Comparison of ENCODE assay signal across 1 cellular context in genomic region chr9:98108540-98109031, GRCh38.
A peak's percentile ranks its signal among the peaks of the same experiment; 100 is the strongest.
TF ChIP-seq lines count a peak whose summit lies in the region.

No MANE protein-coding gene starts in this region.

TF ChIP-seq in GM12878, 131 proteins besides CTCF, POLR2A, EP300 and RAD21 (continued from another document):
- TF ChIP-seq, protein P1, sequence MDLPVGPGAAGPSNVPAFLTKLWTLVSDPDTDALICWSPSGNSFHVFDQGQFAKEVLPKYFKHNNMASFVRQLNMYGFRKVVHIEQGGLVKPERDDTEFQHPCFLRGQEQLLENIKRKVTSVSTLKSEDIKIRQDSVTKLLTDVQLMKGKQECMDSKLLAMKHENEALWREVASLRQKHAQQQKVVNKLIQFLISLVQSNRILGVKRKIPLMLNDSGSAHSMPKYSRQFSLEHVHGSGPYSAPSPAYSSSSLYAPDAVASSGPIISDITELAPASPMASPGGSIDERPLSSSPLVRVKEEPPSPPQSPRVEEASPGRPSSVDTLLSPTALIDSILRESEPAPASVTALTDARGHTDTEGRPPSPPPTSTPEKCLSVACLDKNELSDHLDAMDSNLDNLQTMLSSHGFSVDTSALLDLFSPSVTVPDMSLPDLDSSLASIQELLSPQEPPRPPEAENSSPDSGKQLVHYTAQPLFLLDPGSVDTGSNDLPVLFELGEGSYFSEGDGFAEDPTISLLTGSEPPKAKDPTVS (IDR thresholded peaks at IDR 0.05; ENCODE audit: low read depth, low read length), result peak; percentile 40; the same call in 1 of the 2 replicates
- TF ChIP-seq LARP7 (IDR thresholded peaks at IDR 0.05), result 0 out of 2 replicates have a peak, but pooled peaks have one; percentile 33
- TF ChIP-seq, protein P2, sequence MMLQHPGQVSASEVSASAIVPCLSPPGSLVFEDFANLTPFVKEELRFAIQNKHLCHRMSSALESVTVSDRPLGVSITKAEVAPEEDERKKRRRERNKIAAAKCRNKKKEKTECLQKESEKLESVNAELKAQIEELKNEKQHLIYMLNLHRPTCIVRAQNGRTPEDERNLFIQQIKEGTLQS (IDR thresholded peaks at IDR 0.05; ENCODE audit: borderline replicate concordance, extremely low read depth, low read depth, low read length), result no peak
- TF ChIP-seq TCF3 (IDR thresholded peaks at IDR 0.05; ENCODE audit: borderline replicate concordance, insufficient read depth, low read depth, low read length), result 0 out of 2 replicates have a peak, but pooled peaks have one; percentile 16
- peak; percentile 67 for TF ChIP-seq ATF7 (IDR thresholded peaks at IDR 0.05; ENCODE audit: low read depth)
- TF ChIP-seq GATAD2B (conservative IDR thresholded peaks at IDR 0.05; ENCODE audit: low read depth), result 0 out of 2 replicates have a peak, but pooled peaks have one; percentile 38
- peak in 1 of 2 experiments; percentile 45; a peak in 1 of 4 replicates for TF ChIP-seq BHLHE40 (IDR thresholded peaks at IDR 0.05; ENCODE audit: borderline replicate concordance in 1 of 2, low read depth in 2 of 2, low read length in 1 of 2)
- peak; percentile 77 for TF ChIP-seq PKNOX1 (IDR thresholded peaks at IDR 0.05)
- no peak for TF ChIP-seq NKRF (conservative IDR thresholded peaks at IDR 0.05)
- TF ChIP-seq STAT1 (conservative IDR thresholded peaks at IDR 0.05), result no peak
- TF ChIP-seq ZNF274 (IDR thresholded peaks at IDR 0.05; ENCODE audit: insufficient read depth, insufficient read length), result no peak
- no peak for TF ChIP-seq NFYA (IDR thresholded peaks at IDR 0.05; ENCODE audit: borderline replicate concordance, low read depth, low read length)
- TF ChIP-seq, protein P3, sequence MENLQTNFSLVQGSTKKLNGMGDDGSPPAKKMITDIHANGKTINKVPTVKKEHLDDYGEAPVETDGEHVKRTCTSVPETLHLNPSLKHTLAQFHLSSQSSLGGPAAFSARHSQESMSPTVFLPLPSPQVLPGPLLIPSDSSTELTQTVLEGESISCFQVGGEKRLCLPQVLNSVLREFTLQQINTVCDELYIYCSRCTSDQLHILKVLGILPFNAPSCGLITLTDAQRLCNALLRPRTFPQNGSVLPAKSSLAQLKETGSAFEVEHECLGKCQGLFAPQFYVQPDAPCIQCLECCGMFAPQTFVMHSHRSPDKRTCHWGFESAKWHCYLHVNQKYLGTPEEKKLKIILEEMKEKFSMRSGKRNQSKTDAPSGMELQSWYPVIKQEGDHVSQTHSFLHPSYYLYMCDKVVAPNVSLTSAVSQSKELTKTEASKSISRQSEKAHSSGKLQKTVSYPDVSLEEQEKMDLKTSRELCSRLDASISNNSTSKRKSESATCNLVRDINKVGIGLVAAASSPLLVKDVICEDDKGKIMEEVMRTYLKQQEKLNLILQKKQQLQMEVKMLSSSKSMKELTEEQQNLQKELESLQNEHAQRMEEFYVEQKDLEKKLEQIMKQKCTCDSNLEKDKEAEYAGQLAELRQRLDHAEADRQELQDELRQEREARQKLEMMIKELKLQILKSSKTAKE (IDR thresholded peaks at IDR 0.05; ENCODE audit: low read depth, poor library complexity, severe bottlenecking), result peak; percentile 58
- 0 out of 2 replicates have a peak, but pooled peaks have one; percentile 15 for TF ChIP-seq RAD51 (IDR thresholded peaks at IDR 0.05)
- TF ChIP-seq BACH1 (IDR thresholded peaks at IDR 0.05; ENCODE audit: borderline replicate concordance), result 0 out of 2 replicates have a peak, but pooled peaks have one; percentile 11
- TF ChIP-seq SP1 (IDR thresholded peaks at IDR 0.05; ENCODE audit: low read depth, low read length), result peak; percentile 31
- peak; percentile 64 to 68 for TF ChIP-seq IKZF2 (IDR thresholded peaks at IDR 0.05)
- TF ChIP-seq ETV6 (conservative IDR thresholded peaks at IDR 0.05 in 1 of 2, IDR thresholded peaks at IDR 0.05 in 1 of 2; ENCODE audit: borderline replicate concordance in 1 of 2, low read depth in 1 of 2), result no peak
- TF ChIP-seq, protein P4, sequence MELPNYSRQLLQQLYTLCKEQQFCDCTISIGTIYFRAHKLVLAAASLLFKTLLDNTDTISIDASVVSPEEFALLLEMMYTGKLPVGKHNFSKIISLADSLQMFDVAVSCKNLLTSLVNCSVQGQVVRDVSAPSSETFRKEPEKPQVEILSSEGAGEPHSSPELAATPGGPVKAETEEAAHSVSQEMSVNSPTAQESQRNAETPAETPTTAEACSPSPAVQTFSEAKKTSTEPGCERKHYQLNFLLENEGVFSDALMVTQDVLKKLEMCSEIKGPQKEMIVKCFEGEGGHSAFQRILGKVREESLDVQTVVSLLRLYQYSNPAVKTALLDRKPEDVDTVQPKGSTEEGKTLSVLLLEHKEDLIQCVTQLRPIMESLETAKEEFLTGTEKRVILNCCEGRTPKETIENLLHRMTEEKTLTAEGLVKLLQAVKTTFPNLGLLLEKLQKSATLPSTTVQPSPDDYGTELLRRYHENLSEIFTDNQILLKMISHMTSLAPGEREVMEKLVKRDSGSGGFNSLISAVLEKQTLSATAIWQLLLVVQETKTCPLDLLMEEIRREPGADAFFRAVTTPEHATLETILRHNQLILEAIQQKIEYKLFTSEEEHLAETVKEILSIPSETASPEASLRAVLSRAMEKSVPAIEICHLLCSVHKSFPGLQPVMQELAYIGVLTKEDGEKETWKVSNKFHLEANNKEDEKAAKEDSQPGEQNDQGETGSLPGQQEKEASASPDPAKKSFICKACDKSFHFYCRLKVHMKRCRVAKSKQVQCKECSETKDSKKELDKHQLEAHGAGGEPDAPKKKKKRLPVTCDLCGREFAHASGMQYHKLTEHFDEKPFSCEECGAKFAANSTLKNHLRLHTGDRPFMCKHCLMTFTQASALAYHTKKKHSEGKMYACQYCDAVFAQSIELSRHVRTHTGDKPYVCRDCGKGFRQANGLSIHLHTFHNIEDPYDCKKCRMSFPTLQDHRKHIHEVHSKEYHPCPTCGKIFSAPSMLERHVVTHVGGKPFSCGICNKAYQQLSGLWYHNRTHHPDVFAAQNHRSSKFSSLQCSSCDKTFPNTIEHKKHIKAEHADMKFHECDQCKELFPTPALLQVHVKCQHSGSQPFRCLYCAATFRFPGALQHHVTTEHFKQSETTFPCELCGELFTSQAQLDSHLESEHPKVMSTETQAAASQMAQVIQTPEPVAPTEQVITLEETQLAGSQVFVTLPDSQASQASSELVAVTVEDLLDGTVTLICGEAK (IDR thresholded peaks at IDR 0.05; ENCODE audit: borderline replicate concordance), result peak; percentile 20; the same call in 1 of the 2 replicates
- no peak for TF ChIP-seq MXI1 (IDR thresholded peaks at IDR 0.05; ENCODE audit: low read depth, low read length)
- peak; percentile 37; the same call in 1 of the 2 replicates for TF ChIP-seq ZNF24 (IDR thresholded peaks at IDR 0.05)
- 0 out of 2 replicates have a peak, but pooled peaks have one; percentile 1 for TF ChIP-seq IRF4 (IDR thresholded peaks at IDR 0.05; ENCODE audit: low read depth, low read length)
- TF ChIP-seq MTA2 (IDR thresholded peaks at IDR 0.05; ENCODE audit: low read depth), result peak; percentile 56; the same call in 1 of the 2 replicates
- TF ChIP-seq TCF12 (IDR thresholded peaks at IDR 0.05; ENCODE audit: low read depth, low read length), result 0 out of 2 replicates have a peak, but pooled peaks have one; percentile 2
- TF ChIP-seq MTA3 (IDR thresholded peaks at IDR 0.05; ENCODE audit: borderline replicate concordance, low read length), result no peak
- TF ChIP-seq IKZF1 (conservative IDR thresholded peaks at IDR 0.05), result peak; percentile 68
- TF ChIP-seq CREB1 (IDR thresholded peaks at IDR 0.05; ENCODE audit: low read depth), result peak; percentile 43; the same call in 1 of the 2 replicates
- peak; percentile 79 for TF ChIP-seq ZNF384 (IDR thresholded peaks at IDR 0.05; ENCODE audit: borderline replicate concordance, low read depth, low read length)
- 0 out of 2 replicates have a peak, but pooled peaks have one; percentile 7 for TF ChIP-seq RUNX3 (IDR thresholded peaks at IDR 0.05; ENCODE audit: low read length)
- peak; percentile 89; the same call in 1 of the 2 replicates for TF ChIP-seq NBN (IDR thresholded peaks at IDR 0.05)
- peak; percentile 82; the same call in 1 of the 2 replicates for TF ChIP-seq ZNF687 (IDR thresholded peaks at IDR 0.05)
- TF ChIP-seq, protein P5, sequence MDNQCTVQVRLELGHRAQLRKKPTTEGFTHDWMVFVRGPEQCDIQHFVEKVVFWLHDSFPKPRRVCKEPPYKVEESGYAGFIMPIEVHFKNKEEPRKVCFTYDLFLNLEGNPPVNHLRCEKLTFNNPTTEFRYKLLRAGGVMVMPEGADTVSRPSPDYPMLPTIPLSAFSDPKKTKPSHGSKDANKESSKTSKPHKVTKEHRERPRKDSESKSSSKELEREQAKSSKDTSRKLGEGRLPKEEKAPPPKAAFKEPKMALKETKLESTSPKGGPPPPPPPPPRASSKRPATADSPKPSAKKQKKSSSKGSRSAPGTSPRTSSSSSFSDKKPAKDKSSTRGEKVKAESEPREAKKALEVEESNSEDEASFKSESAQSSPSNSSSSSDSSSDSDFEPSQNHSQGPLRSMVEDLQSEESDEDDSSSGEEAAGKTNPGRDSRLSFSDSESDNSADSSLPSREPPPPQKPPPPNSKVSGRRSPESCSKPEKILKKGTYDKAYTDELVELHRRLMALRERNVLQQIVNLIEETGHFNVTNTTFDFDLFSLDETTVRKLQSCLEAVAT (IDR thresholded peaks at IDR 0.05), result peak; percentile 71; the same call in 1 of the 2 replicates
- TF ChIP-seq JUNB (IDR thresholded peaks at IDR 0.05), result peak; percentile 3; the same call in 1 of the 2 replicates
